2 cellular contexts compared by ENCODE assay signal in the genomic region with DNA sequence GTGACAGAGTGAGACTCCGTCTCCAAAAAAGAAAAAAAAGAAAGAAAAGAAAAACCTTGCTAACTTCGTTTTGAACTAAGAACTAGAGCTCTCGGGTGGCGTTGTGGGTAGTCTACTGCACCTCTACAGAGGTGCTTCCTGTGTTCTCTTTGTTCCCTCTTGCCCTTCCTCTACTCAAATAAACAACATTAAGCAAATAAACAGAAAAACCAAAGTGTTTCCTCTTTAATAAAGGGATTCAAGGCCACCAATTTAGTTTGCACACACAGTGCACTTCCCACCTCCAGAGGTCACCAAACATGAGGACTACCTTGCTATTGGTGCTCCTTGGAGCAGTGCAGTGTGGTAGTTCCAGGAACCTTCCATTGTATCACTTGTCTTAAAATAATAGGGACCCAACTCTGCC.
TF ChIP-seq lines count a peak whose summit lies in the region.

No MANE protein-coding gene starts in this region.

TF ChIP-seq in SK-N-SH treated with all-trans-retinoic acid at 6 μM for 48 hours, 23 proteins besides CTCF, POLR2A, EP300 and RAD21:
- TF ChIP-seq TSHZ2 (CRISPR knock-in tag; IDR thresholded peaks at IDR 0.05) (no peak), TOX (CRISPR knock-in tag; IDR thresholded peaks at IDR 0.05; ENCODE audit: borderline replicate concordance) (no peak), ZFP3 (CRISPR knock-in tag; IDR thresholded peaks at IDR 0.05) (no peak), ZNF565 (CRISPR knock-in tag; conservative IDR thresholded peaks at IDR 0.05; ENCODE audit: low read depth) (no peak), BACH2 (CRISPR knock-in tag; IDR thresholded peaks at IDR 0.05; ENCODE audit: borderline replicate concordance) (no peak), TCF4 (CRISPR knock-in tag; IDR thresholded peaks at IDR 0.05; ENCODE audit: borderline replicate concordance) (no peak), CSDC2 (CRISPR knock-in tag; IDR thresholded peaks at IDR 0.05) (no peak), GLIS3 (CRISPR knock-in tag; IDR thresholded peaks at IDR 0.05) (no peak), CSRNP3 (CRISPR knock-in tag; IDR thresholded peaks at IDR 0.05) (no peak)
- TF ChIP-seq, protein P1, sequence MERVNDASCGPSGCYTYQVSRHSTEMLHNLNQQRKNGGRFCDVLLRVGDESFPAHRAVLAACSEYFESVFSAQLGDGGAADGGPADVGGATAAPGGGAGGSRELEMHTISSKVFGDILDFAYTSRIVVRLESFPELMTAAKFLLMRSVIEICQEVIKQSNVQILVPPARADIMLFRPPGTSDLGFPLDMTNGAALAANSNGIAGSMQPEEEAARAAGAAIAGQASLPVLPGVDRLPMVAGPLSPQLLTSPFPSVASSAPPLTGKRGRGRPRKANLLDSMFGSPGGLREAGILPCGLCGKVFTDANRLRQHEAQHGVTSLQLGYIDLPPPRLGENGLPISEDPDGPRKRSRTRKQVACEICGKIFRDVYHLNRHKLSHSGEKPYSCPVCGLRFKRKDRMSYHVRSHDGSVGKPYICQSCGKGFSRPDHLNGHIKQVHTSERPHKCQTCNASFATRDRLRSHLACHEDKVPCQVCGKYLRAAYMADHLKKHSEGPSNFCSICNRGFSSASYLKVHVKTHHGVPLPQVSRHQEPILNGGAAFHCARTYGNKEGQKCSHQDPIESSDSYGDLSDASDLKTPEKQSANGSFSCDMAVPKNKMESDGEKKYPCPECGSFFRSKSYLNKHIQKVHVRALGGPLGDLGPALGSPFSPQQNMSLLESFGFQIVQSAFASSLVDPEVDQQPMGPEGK (CRISPR knock-in tag; IDR thresholded peaks at IDR 0.05; ENCODE audit: borderline replicate concordance), result no peak
- TF ChIP-seq, protein P2, sequence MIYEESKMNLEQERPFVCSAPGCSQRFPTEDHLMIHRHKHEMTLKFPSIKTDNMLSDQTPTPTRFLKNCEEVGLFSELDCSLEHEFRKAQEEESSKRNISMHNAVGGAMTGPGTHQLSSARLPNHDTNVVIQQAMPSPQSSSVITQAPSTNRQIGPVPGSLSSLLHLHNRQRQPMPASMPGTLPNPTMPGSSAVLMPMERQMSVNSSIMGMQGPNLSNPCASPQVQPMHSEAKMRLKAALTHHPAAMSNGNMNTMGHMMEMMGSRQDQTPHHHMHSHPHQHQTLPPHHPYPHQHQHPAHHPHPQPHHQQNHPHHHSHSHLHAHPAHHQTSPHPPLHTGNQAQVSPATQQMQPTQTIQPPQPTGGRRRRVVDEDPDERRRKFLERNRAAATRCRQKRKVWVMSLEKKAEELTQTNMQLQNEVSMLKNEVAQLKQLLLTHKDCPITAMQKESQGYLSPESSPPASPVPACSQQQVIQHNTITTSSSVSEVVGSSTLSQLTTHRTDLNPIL (CRISPR knock-in tag; IDR thresholded peaks at IDR 0.05; ENCODE audit: low read depth), result no peak

TF ChIP-seq in SK-N-SH, 30 proteins besides CTCF, POLR2A, EP300 and RAD21 (continued from another document):
- no peak for TF ChIP-seq ZBTB33 (IDR thresholded peaks at IDR 0.05; ENCODE audit: borderline replicate concordance, low read depth)
- no peak for TF ChIP-seq TEAD4 (IDR thresholded peaks at IDR 0.05; ENCODE audit: borderline replicate concordance, insufficient read depth)
- no peak for TF ChIP-seq SIN3A (IDR thresholded peaks at IDR 0.05; ENCODE audit: borderline replicate concordance, low read depth, low read length)
- TF ChIP-seq, protein P3, sequence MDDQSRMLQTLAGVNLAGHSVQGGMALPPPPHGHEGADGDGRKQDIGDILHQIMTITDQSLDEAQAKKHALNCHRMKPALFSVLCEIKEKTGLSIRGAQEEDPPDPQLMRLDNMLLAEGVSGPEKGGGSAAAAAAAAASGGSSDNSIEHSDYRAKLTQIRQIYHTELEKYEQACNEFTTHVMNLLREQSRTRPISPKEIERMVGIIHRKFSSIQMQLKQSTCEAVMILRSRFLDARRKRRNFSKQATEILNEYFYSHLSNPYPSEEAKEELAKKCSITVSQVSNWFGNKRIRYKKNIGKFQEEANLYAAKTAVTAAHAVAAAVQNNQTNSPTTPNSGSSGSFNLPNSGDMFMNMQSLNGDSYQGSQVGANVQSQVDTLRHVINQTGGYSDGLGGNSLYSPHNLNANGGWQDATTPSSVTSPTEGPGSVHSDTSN (IDR thresholded peaks at IDR 0.05), result no peak
- no peak for TF ChIP-seq GABPA (IDR thresholded peaks at IDR 0.05; ENCODE audit: low read depth)
